1 cellular context compared by ENCODE assay signal in the genomic region with DNA sequence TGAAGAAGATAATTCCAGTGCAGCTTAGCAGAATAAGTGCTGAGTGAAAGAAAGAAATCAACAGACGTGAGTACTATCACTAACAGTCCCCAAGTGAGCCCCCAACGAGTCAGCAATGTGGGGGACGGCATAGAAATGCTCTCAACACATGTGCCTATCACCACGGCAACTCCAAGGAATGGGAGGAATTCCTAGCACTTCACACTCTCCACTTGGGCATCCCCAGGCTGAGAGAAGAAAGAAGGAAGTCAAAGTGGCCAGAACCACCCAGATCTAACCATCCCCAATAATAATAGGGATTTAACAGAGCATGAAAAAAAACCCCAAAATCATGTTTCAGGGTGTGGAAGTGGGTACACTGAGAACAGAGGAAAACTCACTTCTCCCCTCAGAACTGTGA.
TF ChIP-seq lines count a peak whose summit lies in the region.

No MANE protein-coding gene starts in this region.

TF ChIP-seq in H1, 55 proteins besides CTCF, POLR2A, EP300 and RAD21:
- TF ChIP-seq TEAD4 (IDR thresholded peaks at IDR 0.05; ENCODE audit: low read depth, low read length) (peak; percentile 96), SUZ12 (IDR thresholded peaks at IDR 0.05; ENCODE audit: low read length) (no peak), ASH2L (IDR thresholded peaks at IDR 0.05; ENCODE audit: low read length) (peak; percentile 31), MAFK (IDR thresholded peaks at IDR 0.05; ENCODE audit: low read depth, low read length) (no peak), SP1 (IDR thresholded peaks at IDR 0.05; ENCODE audit: low read depth, low read length) (peak; percentile 52; the same call in 1 of the 2 replicates)
- TF ChIP-seq, protein P1, sequence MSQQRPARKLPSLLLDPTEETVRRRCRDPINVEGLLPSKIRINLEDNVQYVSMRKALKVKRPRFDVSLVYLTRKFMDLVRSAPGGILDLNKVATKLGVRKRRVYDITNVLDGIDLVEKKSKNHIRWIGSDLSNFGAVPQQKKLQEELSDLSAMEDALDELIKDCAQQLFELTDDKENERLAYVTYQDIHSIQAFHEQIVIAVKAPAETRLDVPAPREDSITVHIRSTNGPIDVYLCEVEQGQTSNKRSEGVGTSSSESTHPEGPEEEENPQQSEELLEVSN (IDR thresholded peaks at IDR 0.05): 0 out of 2 replicates have a peak, but pooled peaks have one; percentile 24
- TF ChIP-seq, protein P2, sequence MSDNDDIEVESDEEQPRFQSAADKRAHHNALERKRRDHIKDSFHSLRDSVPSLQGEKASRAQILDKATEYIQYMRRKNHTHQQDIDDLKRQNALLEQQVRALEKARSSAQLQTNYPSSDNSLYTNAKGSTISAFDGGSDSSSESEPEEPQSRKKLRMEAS (IDR thresholded peaks at IDR 0.05): peak; percentile 76
TF ChIP-seq in H1: peak in this region for 5.
